In the genomic region with DNA sequence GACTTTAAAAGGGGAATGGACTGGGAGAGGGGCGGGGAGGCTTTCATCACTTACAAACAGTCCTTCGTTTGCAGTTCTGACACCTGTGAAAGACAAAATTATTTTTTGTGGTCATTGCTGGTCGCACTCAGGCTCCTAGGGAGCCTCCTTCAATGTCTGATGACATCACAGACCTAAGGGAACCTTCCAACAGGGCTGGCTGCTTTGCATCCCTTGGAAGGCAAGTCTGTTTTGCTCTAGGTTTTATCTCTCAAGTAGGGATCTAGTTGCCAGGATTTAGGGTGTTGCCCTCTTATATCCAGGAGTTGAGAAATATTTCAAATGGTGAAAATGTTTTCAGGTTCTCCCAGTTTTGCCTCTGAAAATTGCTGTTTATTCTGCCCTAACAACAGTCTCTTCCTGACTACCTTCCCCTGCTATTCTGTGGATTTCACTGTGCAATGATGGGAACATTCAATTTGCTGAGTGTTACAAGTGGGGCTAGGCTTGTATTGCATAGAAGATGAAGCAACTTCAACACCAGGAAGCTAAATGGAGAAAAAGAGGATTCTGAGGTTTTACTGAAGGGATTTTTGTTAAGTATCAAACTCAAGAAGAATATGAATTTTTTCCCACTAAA, we compare ENCODE assay signal across 29 cellular contexts.
"Had no signal": no experiment of that assay in that cellular context is flagged by ENCODE, and none has a peak within 500 bp of the region (broad histone marks: within the 10 kb centered on the region; RNA-seq: fewer than 3 reads in every experiment).

No MANE protein-coding gene starts in this region.

- H3K27ac ChIP-seq: body of pancreas, epithelial cell of prostate, esophagus squamous epithelium, WERI-Rb-1 had no signal

- H3K9me3 ChIP-seq: body of pancreas, esophagus squamous epithelium had no signal

- ATAC-seq: activated CD4-positive, CD25-positive, alpha-beta regulatory T cell treated with anti-CD3 and anti-CD28 coated beads, Interleukin-2, amount 50 U/mL, for 24 hours; activated CD8-positive, alpha-beta T cell treated with anti-CD3 and anti-CD28 coated beads for 36 hours; activated T-cell treated with anti-CD3 and anti-CD28 coated beads, Interleukin-2, amount 50 U/mL, for 4 hours; activated T-helper 17 cell treated with anti-CD3 and anti-CD28 coated beads, Interleukin-2, amount 50 U/mL, for 72 hours; body of pancreas; effector memory CD8-positive, alpha-beta T cell; T-helper 17 cell had no signal

- H3K36me3 ChIP-seq: esophagus squamous epithelium, WERI-Rb-1 had no signal

- DNase-seq: activated B cell treated with CpG ODN at 0.5 μM for 24 hours; activated CD4-positive, alpha-beta T cell treated with anti-CD3 and anti-CD28 coated beads for 48 hours; activated CD4-positive, alpha-beta T cell treated with anti-CD3 and anti-CD28 coated beads, Interleukin-2, amount 50 U/mL, for 1 hour; activated CD4-positive, alpha-beta T cell treated with anti-CD3 and anti-CD28 coated beads, Interleukin-2, amount 50 U/mL, for 48 hours; activated CD8-positive, alpha-beta memory T cell treated with anti-CD3 and anti-CD28 coated beads for 24 hours; activated CD8-positive, alpha-beta T cell treated with anti-CD3 and anti-CD28 coated beads for 36 hours; activated effector memory CD4-positive, alpha-beta T cell treated with Interleukin-2 at 50 U/mL for 16 hours; activated gamma-delta T cell treated with Interleukin-2 at 50 U/mL for 16 hours; activated naive CD4-positive, alpha-beta T cell treated with anti-CD3 and anti-CD28 coated beads, Interleukin-2, amount 50 U/mL, for 16 hours; activated naive CD4-positive, alpha-beta T cell treated with Interleukin-2 at 50 U/mL for 16 hours; activated T-cell treated with anti-CD3 and anti-CD28 coated beads, Interleukin-2, amount 50 U/mL, for 4 hours; amniotic stem cell; aorta; body of pancreas; caudate nucleus; cortex of kidney; dermis blood vessel endothelial cell; effector CD4-positive, alpha-beta T cell; effector memory CD8-positive, alpha-beta T cell; esophagus squamous epithelium; foreskin melanocyte; head of caudate nucleus; T-helper 1 cell; T-helper 17 cell; T1000; WERI-Rb-1 had no signal

- H3K4me1 ChIP-seq: body of pancreas, esophagus squamous epithelium had no signal

- H3K4me3 ChIP-seq: body of pancreas, esophagus squamous epithelium had no signal
